11 cellular contexts compared by ENCODE assay signal in genomic region chr1:159920651-159921050, GRCh38. TPM values are rescaled to one million over a fixed set of nuclear protein-coding genes. Genes with fewer than 3 reads are reported as not detected.
DNase-seq lines count a peak whose midpoint lies in the region; ATAC-seq and TF ChIP-seq lines count a peak whose summit lies in the region.
"Had no signal": no experiment of that assay in that cellular context is flagged by ENCODE, and none has a peak within 500 bp of the region (broad histone marks: within the 10 kb centered on the region; RNA-seq: fewer than 3 reads in every experiment).

No MANE protein-coding gene starts in this region.

- H3K9me3 ChIP-seq in OCI-LY3 (ENCODE audit: insufficient read depth, low read length): no peaks in the 10 kb centered on the region
- no peaks in the 10 kb centered on the region for H3K9me3 ChIP-seq in MG63

- H3K4me3 ChIP-seq in OCI-LY3 (ENCODE audit: low read length) (peak overlapping the region; percentile 95), MG63 (no peak overlapping the region)

- H3K36me3 ChIP-seq in OCI-LY3 (replicated peaks; ENCODE audit: low read depth, low read length) (peaks cover 74% of the 10 kb centered on the region), MG63 (peaks cover 89% of the 10 kb centered on the region)

- CTCF ChIA-PET in activated CD4-positive, alpha-beta T cell treated with anti-CD3 and anti-CD28 coated beads for 36 hours (lab: Charles Lee): no interaction called here

- no peak for TF ChIP-seq CTCF in OCI-LY3 (IDR thresholded peaks at IDR 0.05; ENCODE audit: low read depth, low read length)
- TF ChIP-seq CTCF in chondrocyte (IDR thresholded peaks at IDR 0.05): no peak
- TF ChIP-seq CTCF in progenitor cell of endocrine pancreas (IDR thresholded peaks at IDR 0.05; ENCODE audit: unreplicated experiment): no peak

- peaks cover 25% of the 10 kb centered on the region for H3K4me1 ChIP-seq in OCI-LY3 (ENCODE audit: low read length)

- intact Hi-C loops in activated CD4-positive, alpha-beta T cell treated with anti-CD3 and anti-CD28 coated beads for 36 hours (cut with DNase I, micrococcal nuclease): loop anchor here in 1 of 2 experiments (5.0 to 10.0 kb wide), 5 partner anchors 284 to 1997 kb away; partner anchors contain the start of genes AIM2 and PEA15

- H3K4me2 ChIP-seq in OCI-LY3 (ENCODE audit: low read length): peak overlapping the region; percentile 98

- peak overlapping the region; percentile 97 for H3K27ac Mint-ChIP-seq in activated CD4-positive, alpha-beta T cell treated with anti-CD3 and anti-CD28 coated beads for 36 hours
- peak overlapping the region; percentile 32 for H3K27ac Mint-ChIP-seq in chondrocyte (ENCODE audit: unreplicated experiment)
- H3K27ac Mint-ChIP-seq in stimulated activated effector memory CD8-positive, alpha-beta T cell treated with anti-CD3 and anti-CD28 coated beads, Interleukin-12 subunit alpha, Interleukin-12 subunit beta, amount 100 ng/mL, for 72 hours: peak overlapping the region; percentile 100
- no peak overlapping the region for H3K27ac Mint-ChIP-seq in progenitor cell of endocrine pancreas

- peaks cover 52% of the 10 kb centered on the region for H3K4me1 Mint-ChIP-seq in activated CD4-positive, alpha-beta T cell treated with anti-CD3 and anti-CD28 coated beads for 36 hours
- H3K4me1 Mint-ChIP-seq in chondrocyte (ENCODE audit: low read depth) (peaks cover 86% of the 10 kb centered on the region), progenitor cell of endocrine pancreas (ENCODE audit: low read depth) (peaks cover 53% of the 10 kb centered on the region)
- peaks cover 74% of the 10 kb centered on the region for H3K4me1 Mint-ChIP-seq in stimulated activated effector memory CD8-positive, alpha-beta T cell treated with anti-CD3 and anti-CD28 coated beads, Interleukin-12 subunit alpha, Interleukin-12 subunit beta, amount 100 ng/mL, for 72 hours

- H3K4me3 Mint-ChIP-seq in activated CD4-positive, alpha-beta T cell treated with anti-CD3 and anti-CD28 coated beads for 36 hours: no peak overlapping the region
- H3K4me3 Mint-ChIP-seq in chondrocyte (ENCODE audit: unreplicated experiment): no peak overlapping the region
- H3K4me3 Mint-ChIP-seq in stimulated activated effector memory CD8-positive, alpha-beta T cell treated with anti-CD3 and anti-CD28 coated beads, Interleukin-12 subunit alpha, Interleukin-12 subunit beta, amount 100 ng/mL, for 72 hours: peak overlapping the region; percentile 97
- H3K4me3 Mint-ChIP-seq in progenitor cell of endocrine pancreas (ENCODE audit: low read depth): no peak overlapping the region

- peak overlapping the region; percentile 46 for H3K9ac ChIP-seq in OCI-LY3 (ENCODE audit: low read length)

- H3K79me2 ChIP-seq in OCI-LY3 (ENCODE audit: low read length): peaks cover 78% of the 10 kb centered on the region

- POLR2A ChIA-PET in activated CD4-positive, alpha-beta T cell treated with anti-CD3 and anti-CD28 coated beads for 36 hours (lab: Charles Lee): no interaction called here

- no peaks in the 10 kb centered on the region for H3K9me3 Mint-ChIP-seq in activated CD4-positive, alpha-beta T cell treated with anti-CD3 and anti-CD28 coated beads for 36 hours (ENCODE audit: low read depth)
- H3K9me3 Mint-ChIP-seq in chondrocyte (ENCODE audit: low read depth): no peaks in the 10 kb centered on the region
- no peaks in the 10 kb centered on the region for H3K9me3 Mint-ChIP-seq in stimulated activated effector memory CD8-positive, alpha-beta T cell treated with anti-CD3 and anti-CD28 coated beads, Interleukin-12 subunit alpha, Interleukin-12 subunit beta, amount 100 ng/mL, for 72 hours
- H3K9me3 Mint-ChIP-seq in progenitor cell of endocrine pancreas (ENCODE audit: low read depth): no peaks in the 10 kb centered on the region

- no peaks in the 10 kb centered on the region for H3K27me3 Mint-ChIP-seq in activated CD4-positive, alpha-beta T cell treated with anti-CD3 and anti-CD28 coated beads for 36 hours
- H3K27me3 Mint-ChIP-seq in chondrocyte (ENCODE audit: low read depth) (no peaks in the 10 kb centered on the region), progenitor cell of endocrine pancreas (no peaks in the 10 kb centered on the region)

- DNase-seq in activated CD4-positive, alpha-beta T cell treated with anti-CD3 and anti-CD28 coated beads for 36 hours: no peak
- DNase-seq in activated CD4-positive, alpha-beta T cell treated with anti-CD3 and anti-CD28 coated beads for 1 hour: no peak
- no peak for DNase-seq in chondrocyte (ENCODE audit: low spot score)
- DNase-seq in stimulated activated effector memory CD8-positive, alpha-beta T cell treated with anti-CD3 and anti-CD28 coated beads, Interleukin-12 subunit alpha, Interleukin-12 subunit beta, amount 100 ng/mL, for 72 hours (ENCODE audit: low spot score in 2 of 2): no peak
- DNase-seq in NCI-H1694 (lab: John Stamatoyannopoulos, UW): no peak
- DNase-seq in MG63: no peak
- DNase-seq in progenitor cell of endocrine pancreas (ENCODE audit: low spot score, unreplicated experiment): no peak
- DNase-seq: activated gamma-delta T cell; stimulated activated CD4-positive, alpha-beta T cell treated with anti-CD3 and anti-CD28 coated beads, Interleukin-1b, Interleukin-23, amount 100 ng/mL, for 48 hours had no signal

- peak overlapping the region; percentile 94 for H3K27ac ChIP-seq in OCI-LY3 (ENCODE audit: low read length)

- ATAC-seq in activated CD4-positive, alpha-beta T cell treated with anti-CD3 and anti-CD28 coated beads for 36 hours: no peak
- no peak for ATAC-seq in stimulated activated effector memory CD8-positive, alpha-beta T cell treated with anti-CD3 and anti-CD28 coated beads, Interleukin-12 subunit alpha, Interleukin-12 subunit beta, amount 100 ng/mL, for 72 hours

- H3K27me3 ChIP-seq in OCI-LY3 (ENCODE audit: low read depth, low read length) (no peaks in the 10 kb centered on the region), MG63 (no peaks in the 10 kb centered on the region)

- H3K36me3 Mint-ChIP-seq in activated CD4-positive, alpha-beta T cell treated with anti-CD3 and anti-CD28 coated beads for 36 hours (ENCODE audit: low read depth): peaks cover 68% of the 10 kb centered on the region
- H3K36me3 Mint-ChIP-seq in chondrocyte (ENCODE audit: low read depth) (peaks cover 20% of the 10 kb centered on the region), progenitor cell of endocrine pancreas (ENCODE audit: insufficient read depth) (peaks cover 26% of the 10 kb centered on the region)
- H3K36me3 Mint-ChIP-seq in stimulated activated effector memory CD8-positive, alpha-beta T cell treated with anti-CD3 and anti-CD28 coated beads, Interleukin-12 subunit alpha, Interleukin-12 subunit beta, amount 100 ng/mL, for 72 hours: peaks cover 100% of the 10 kb centered on the region

- H2AFZ ChIP-seq in OCI-LY3 (ENCODE audit: low read depth, low read length): no peak overlapping the region

- H4K20me1 ChIP-seq in OCI-LY3 (ENCODE audit: insufficient read depth, low read length): peaks cover 83% of the 10 kb centered on the region

RNA-seq across cellular contexts. Expression of gene TAGLN2, which starts 4.7 kb away (rescaled TPM):
- 100 to 1,000 TPM; 410 to 495 TPM for total RNA-seq in activated CD4-positive, alpha-beta T cell treated with anti-CD3 and anti-CD28 coated beads for 36 hours
- 222 to 392 TPM (median 388 TPM) in 3 replicates for total RNA-seq in chondrocyte
- 651 and 1,079 TPM in 2 replicates for total RNA-seq in MG63 (2014; rRNA removed; shearing (Covaris generic); ENCODE audit: low replicate concordance)
- total RNA-seq in progenitor cell of endocrine pancreas: 153 and 159 TPM in 2 replicates

RNA-seq across cellular contexts. Expression of gene CFAP45, which starts 20.7 kb away (rescaled TPM):
- total RNA-seq in activated CD4-positive, alpha-beta T cell treated with anti-CD3 and anti-CD28 coated beads for 36 hours: 1 to 10 TPM in 1 of 2 experiments, under 1 TPM in 1; 0.98 to 1.1 TPM
- total RNA-seq in chondrocyte: 0.37 to 0.95 TPM (median 0.73 TPM) in 3 replicates
- total RNA-seq in MG63 (2014; rRNA removed; shearing (Covaris generic); ENCODE audit: low replicate concordance): 0.10 and 0.39 TPM in 2 replicates
- total RNA-seq in progenitor cell of endocrine pancreas: 0.74 and 1.0 TPM in 2 replicates

RNA-seq across cellular contexts. Expression of gene IGSF9, which starts 24.8 kb away (rescaled TPM):
- under 1 TPM in 1 of 2 experiments, not detected in 1; 0.07 TPM for total RNA-seq in activated CD4-positive, alpha-beta T cell treated with anti-CD3 and anti-CD28 coated beads for 36 hours
- total RNA-seq in chondrocyte (not detected in 3 replicates), progenitor cell of endocrine pancreas (68.2 and 68.6 TPM in 2 replicates)
- not detected in 2 replicates for total RNA-seq in MG63 (2014; rRNA removed; shearing (Covaris generic); ENCODE audit: low replicate concordance)
- total RNA-seq: RPMI7951 had no signal

RNA-seq across cellular contexts. Expression of gene SLAMF9, which starts 33.4 kb away (rescaled TPM):
- not detected for total RNA-seq in activated CD4-positive, alpha-beta T cell treated with anti-CD3 and anti-CD28 coated beads for 36 hours
- total RNA-seq in chondrocyte: not detected in 3 replicates
- total RNA-seq in MG63 (2014; rRNA removed; shearing (Covaris generic); ENCODE audit: low replicate concordance): not detected in 2 replicates
- not detected in 2 replicates for total RNA-seq in progenitor cell of endocrine pancreas

RNA-seq across cellular contexts. Expression of gene VSIG8, which starts 58.2 kb away (rescaled TPM):
- total RNA-seq in activated CD4-positive, alpha-beta T cell treated with anti-CD3 and anti-CD28 coated beads for 36 hours: under 1 TPM in 1 of 2 experiments, not detected in 1; 0.11 TPM
- total RNA-seq in chondrocyte: not detected in 3 replicates
- total RNA-seq in MG63 (2014; rRNA removed; shearing (Covaris generic); ENCODE audit: low replicate concordance): not detected in 2 replicates
- total RNA-seq in progenitor cell of endocrine pancreas: 0.20 TPM in 1 of 2 replicates, not detected in the other
- total RNA-seq: RPMI7951 had no signal

Comparison
In these comparisons a context has a peak if more than half of its experiments do, and no peak if none do; other contexts are left out.
1. RNA of gene IGSF9, which starts 24.8 kb away (total RNA-seq): 68.2 to 68.6 TPM in progenitor cell of endocrine pancreas; 0.07 TPM in activated CD4-positive, alpha-beta T cell treated with anti-CD3 and anti-CD28 coated beads for 36 hours, not detected in chondrocyte and not detected in MG63; every median in the first group is over 10 times any median in the second.